In genomic region chr1:7769673-7770412, GRCh38 we compare ENCODE assay signal across 12 cellular contexts. TPM values are rescaled to one million over a fixed set of nuclear protein-coding genes. Genes with fewer than 3 reads are reported as not detected.
DNase-seq lines count a peak whose midpoint lies in the region; ATAC-seq, FAIRE-seq and TF ChIP-seq lines count a peak whose summit lies in the region.
"Had no signal": no experiment of that assay in that cellular context is flagged by ENCODE, and none has a peak within 500 bp of the region (broad histone marks: within the 10 kb centered on the region; RNA-seq: fewer than 3 reads in every experiment).

No MANE protein-coding gene starts in this region.

- POLR2A ChIA-PET in K562 (lab: Yijun Ruan, JAX): interaction anchor here (0.5 to 1.1 kb wide), 5 partner anchors 9 to 491 kb away, joined by 3 to 4 read pairs (median 3); no protein-coding TSS in a partner anchor

- peak overlapping the region; percentile 90 for H3K4me3 ChIP-seq in K562
- peak overlapping the region; percentile 85 for H3K4me3 ChIP-seq in psoas muscle

- no peak; a peak in 1 of 6 replicates for TF ChIP-seq CTCF in K562 (IDR thresholded peaks at IDR 0.05 in 2 of 3, conservative IDR thresholded peaks at IDR 0.05 in 1 of 3; ENCODE audit: insufficient read depth in 2 of 3, low read depth in 1 of 3, low read length in 3 of 3)
- no peak for TF ChIP-seq CTCF in psoas muscle (IDR thresholded peaks at IDR 0.05)

- peak overlapping the region; percentile 94 for H2AFZ ChIP-seq in K562 (ENCODE audit: low read depth, low read length)

- H3K79me2 ChIP-seq in K562 (ENCODE audit: control insufficient read depth, insufficient read depth, low read length): peaks cover 38% of the 10 kb centered on the region

- no peaks in the 10 kb centered on the region for H3K9me1 ChIP-seq in K562 (ENCODE audit: control insufficient read depth, insufficient read depth, low read length)

- H3K9me3 ChIP-seq in K562 (replicated peaks; ENCODE audit: control insufficient read depth, insufficient read depth, low read depth, low read length) (no peaks in the 10 kb centered on the region), psoas muscle (no peaks in the 10 kb centered on the region)
- H3K9me3 ChIP-seq: transverse colon had no signal

- CTCF ChIA-PET in K562 (lab: Yijun Ruan, JAX; ENCODE audit: low intra/inter-chr PET ratio): no interaction called here

- no peak for TF ChIP-seq RAD21 in K562 (CRISPR knock-in tag; conservative IDR thresholded peaks at IDR 0.05 in 1 of 2, IDR thresholded peaks at IDR 0.05 in 1 of 2)

- H4K20me1 ChIP-seq in K562 (replicated peaks; ENCODE audit: control insufficient read depth, insufficient read depth, low read length): no peaks in the 10 kb centered on the region

- peak; percentile 70 for FAIRE-seq in K562 (lab: Jason Lieb, UNC)

- H3K4me1 ChIP-seq in K562 (replicated peaks in 1 of 2; ENCODE audit: control insufficient read depth in 2 of 2, insufficient read depth in 2 of 2, low read length in 2 of 2) (peaks cover 9 to 17% of the 10 kb centered on the region in 2 experiments), psoas muscle (peaks cover 14% of the 10 kb centered on the region)

- in situ Hi-C loops in K562 (cut with MboI): no loop called here

- no peak for TF ChIP-seq POLR2A in K562 (conservative IDR thresholded peaks at IDR 0.05)

- TF ChIP-seq EP300 in K562 (IDR thresholded peaks at IDR 0.05; ENCODE audit: low read length): peak; percentile 42; the same call in 1 of the 2 replicates

- BruUV-seq in K562 (replicated peaks; lab: Mats Ljungman, UMichigan): no TSS peak

- H3K36me3 Mint-ChIP-seq in T-helper 2 cell treated with Interferon-gamma antibody and Interleukin-4, amounts not matched to agents 5 μg/mL and 100 μg/mL, for 36 hours (ENCODE audit: low read depth): peaks cover 17% of the 10 kb centered on the region
- peaks cover 5% of the 10 kb centered on the region for H3K36me3 Mint-ChIP-seq in IgD-negative memory B cell

- peak overlapping the region in 1 of 2 experiments; percentile 79; a peak in 2 of 4 replicates for H3K9ac ChIP-seq in K562 (ENCODE audit: insufficient read depth in 1 of 2, low read depth in 2 of 2, low read length in 2 of 2)

- H3K27ac ChIP-seq in K562 (ENCODE audit: extremely low read depth, low read depth, low read length): peak overlapping the region; percentile 82; the same call in 2 of the 3 replicates
- H3K27ac ChIP-seq in psoas muscle: peak overlapping the region; percentile 95

- peaks cover 47% of the 10 kb centered on the region for H3K27me3 Mint-ChIP-seq in T-helper 2 cell treated with Interferon-gamma antibody and Interleukin-4, amounts not matched to agents 5 μg/mL and 100 μg/mL, for 36 hours (ENCODE audit: low read depth)
- H3K27me3 Mint-ChIP-seq in IgD-negative memory B cell: no peaks in the 10 kb centered on the region

- H3K4me1 Mint-ChIP-seq in T-helper 2 cell treated with Interferon-gamma antibody and Interleukin-4, amounts not matched to agents 5 μg/mL and 100 μg/mL, for 36 hours (ENCODE audit: low read depth): peaks cover 15% of the 10 kb centered on the region
- peaks cover 9 to 25% (median 23%) of the 10 kb centered on the region in 3 donors for H3K4me1 Mint-ChIP-seq in IgD-negative memory B cell

- H3K27me3 ChIP-seq in K562 (ENCODE audit: control insufficient read depth in 2 of 2, insufficient read depth in 2 of 2, low read length in 2 of 2): peaks cover 0 to 4% of the 10 kb centered on the region in 2 experiments; a peak in 2 of 5 replicates
- no peaks in the 10 kb centered on the region for H3K27me3 ChIP-seq in psoas muscle (ENCODE audit: insufficient read depth in 3 of 3, low read length in 2 of 3)
- H3K27me3 ChIP-seq: transverse colon had no signal

- peak overlapping the region; percentile 99 for H3K4me2 ChIP-seq in K562 (ENCODE audit: insufficient read depth, low read length)

- ATAC-seq in K562: peak; percentile 51
- ATAC-seq in psoas muscle: no peak
- no peak for ATAC-seq in HG03196 (IDR thresholded peaks at IDR 0.05; ENCODE audit: unreplicated experiment)

- WGBS in K562 (ENCODE audit: insufficient coverage, low coverage, missing lambda C conversion rate): 23% methylated on average over 12 of the region's 12 CpGs
- WGBS in psoas muscle, 3 donors: 90 to 92% (median 90%) methylated on average over 12 of the region's 12 CpGs

- no peak for DNase-seq in T-helper 2 cell treated with Interferon-gamma antibody and Interleukin-4, amounts not matched to agents 5 μg/mL and 100 μg/mL, for 36 hours (ENCODE audit: low spot score)
- no peak for DNase-seq in T-helper 2 cell
- peak; percentile 50 to 73 (median 60) for DNase-seq in K562 (ENCODE audit: extremely low read depth in 1 of 4, low spot score in 3 of 4)
- no peak for DNase-seq in psoas muscle
- DNase-seq in mesenteric fat pad (ENCODE audit: low spot score): no peak
- no peak for DNase-seq in NCI-H82 (lab: John Stamatoyannopoulos, UW)
- DNase-seq: activated CD4-positive, CD25-positive, alpha-beta regulatory T cell treated with anti-CD3 and anti-CD28 coated beads, Interleukin-2, amount 50 U/mL, for 72 hours; NCI-H1048; NCI-H748 treated with DMSO at 0.1 percent for 48 hours; transverse colon had no signal

- H3K36me3 ChIP-seq in K562 (ENCODE audit: control insufficient read depth, insufficient read depth, low read length) (peaks cover 22% of the 10 kb centered on the region), psoas muscle (ENCODE audit: insufficient read depth in 1 of 2, low read depth in 1 of 2) (peaks cover 8 to 21% of the 10 kb centered on the region in 2 donors)
- H3K36me3 ChIP-seq: transverse colon had no signal

- intact Hi-C loops in K562 (cut with micrococcal nuclease): no loop called here
- intact Hi-C loops in psoas muscle (cut with DNase I): no loop called here

- no peaks in the 10 kb centered on the region for H3K9me3 Mint-ChIP-seq in T-helper 2 cell treated with Interferon-gamma antibody and Interleukin-4, amounts not matched to agents 5 μg/mL and 100 μg/mL, for 36 hours
- H3K9me3 Mint-ChIP-seq in IgD-negative memory B cell: no peaks in the 10 kb centered on the region

- peak overlapping the region; percentile 4 for H3K4me3 Mint-ChIP-seq in T-helper 2 cell treated with Interferon-gamma antibody and Interleukin-4, amounts not matched to agents 5 μg/mL and 100 μg/mL, for 36 hours
- peak overlapping the region; percentile 1 to 97 (median 55) for H3K4me3 Mint-ChIP-seq in IgD-negative memory B cell

- H3K27ac Mint-ChIP-seq in T-helper 2 cell treated with Interferon-gamma antibody and Interleukin-4, amounts not matched to agents 5 μg/mL and 100 μg/mL, for 36 hours: no peak overlapping the region
- peak overlapping the region in 1 of 3 donors; percentile 40 for H3K27ac Mint-ChIP-seq in IgD-negative memory B cell

TF ChIP-seq in K562, 482 proteins besides CTCF, POLR2A, EP300 and RAD21 (continues in another document):
- peak; percentile 56 for TF ChIP-seq TCF3 (CRISPR knock-in tag; IDR thresholded peaks at IDR 0.05)
- TF ChIP-seq EHMT2 (IDR thresholded peaks at IDR 0.05): peak; percentile 66; the same call in 1 of the 2 replicates

RNA-seq across cellular contexts. Expression of gene VAMP3, which starts 1.3 kb away (rescaled TPM):
- polyA plus RNA-seq in IgD-negative memory B cell (29.3 TPM), K562 (2011; rRNA removed) (68.8 and 71.3 TPM in 2 replicates), K562 (2014; fragmentation: Illumina TruSeq; extraction: Trizol) (52.3 and 61.3 TPM in 2 replicates), K562 (2014; fragmentation: Nextera tagmentation; extraction: Ambion mirVana) (10 to 100 TPM; 27.1 to 43.2 TPM), K562 (2014; rRNA removed) (39.1 and 45.2 TPM in 2 replicates), psoas muscle (10 to 100 TPM; 35.0 to 68.7 (median 48.1) TPM)
- 24.9 and 56.1 TPM in 2 replicates for total RNA-seq in K562 (2011; cell fraction: chromatin; rRNA removed; ENCODE audit: low replicate concordance)
- total RNA-seq in K562 (2011; cell fraction: nucleolus; rRNA removed): 24.0 and 34.6 TPM in 2 replicates
- 40.5 and 49.5 TPM in 2 replicates for total RNA-seq in K562 (2011; cell fraction: nucleoplasm; rRNA removed)
- total RNA-seq in K562 (2014; rRNA removed) (31.9 and 39.4 TPM in 2 replicates), K562 (2014; rRNA removed; fragmentation: Illumina TruSeq; extraction: Trizol) (58.0 and 64.7 TPM in 2 replicates), K562 (2015; rRNA removed; fragmentation: Illumina TruSeq; extraction: Trizol) (53.9 and 61.4 TPM in 2 replicates), K562 (2021) (47.5 and 48.3 TPM in 2 replicates), psoas muscle (10 to 100 TPM; 54.3 to 71.6 (median 66.8) TPM), mesenteric fat pad (114 TPM)
- 22.2 and 44.4 TPM in 2 replicates for polyA plus RNA-seq in K562 (2011; cell fraction: cytosol; rRNA removed)
- polyA plus RNA-seq in K562 (2011; cell fraction: nucleus; rRNA removed): 30.6 and 47.7 TPM in 2 replicates
- polyA plus RNA-seq in K562 (2012): 34.8 and 38.3 TPM in 2 replicates
- polyA minus RNA-seq in K562 (2011; rRNA and poly(A)+ RNA removed): 51.4 and 53.4 TPM in 2 replicates
- 27.1 and 29.0 TPM in 2 replicates for polyA minus RNA-seq in K562 (2011; cell fraction: cytosol; rRNA and poly(A)+ RNA removed)
- 13.9 and 26.5 TPM in 2 replicates for polyA minus RNA-seq in K562 (2011; cell fraction: nucleus; rRNA and poly(A)+ RNA removed)

RNA-seq across cellular contexts. Expression of gene PER3, which starts 14.2 kb away (rescaled TPM):
- polyA plus RNA-seq in IgD-negative memory B cell (1.4 TPM), K562 (2011; rRNA removed) (18.9 and 22.5 TPM in 2 replicates), K562 (2014; fragmentation: Illumina TruSeq; extraction: Trizol) (16.3 and 18.7 TPM in 2 replicates), K562 (2014; fragmentation: Nextera tagmentation; extraction: Ambion mirVana) (10 to 100 TPM; 12.0 to 14.6 TPM), K562 (2014; rRNA removed) (14.0 and 16.5 TPM in 2 replicates), psoas muscle (1 to 10 TPM; 1.4 to 2.0 (median 1.8) TPM)
- 15.2 and 32.2 TPM in 2 replicates for total RNA-seq in K562 (2011; cell fraction: chromatin; rRNA removed; ENCODE audit: low replicate concordance)
- 6.7 and 10.0 TPM in 2 replicates for total RNA-seq in K562 (2011; cell fraction: nucleolus; rRNA removed)
- total RNA-seq in K562 (2011; cell fraction: nucleoplasm; rRNA removed): 16.4 and 18.2 TPM in 2 replicates
- total RNA-seq in K562 (2014; rRNA removed) (11.9 and 12.9 TPM in 2 replicates), K562 (2014; rRNA removed; fragmentation: Illumina TruSeq; extraction: Trizol) (18.4 and 19.7 TPM in 2 replicates), K562 (2015; rRNA removed; fragmentation: Illumina TruSeq; extraction: Trizol) (14.1 and 14.2 TPM in 2 replicates), K562 (2021) (15.7 and 16.8 TPM in 2 replicates), psoas muscle (10 to 100 TPM in 3 of 4 donors, 1 to 10 TPM in 1; 4.8 to 15.1 (median 10.5) TPM), mesenteric fat pad (7.4 TPM)
- polyA plus RNA-seq in K562 (2011; cell fraction: cytosol; rRNA removed): 13.3 and 14.8 TPM in 2 replicates
- polyA plus RNA-seq in K562 (2011; cell fraction: nucleus; rRNA removed): 8.9 and 10.3 TPM in 2 replicates
- polyA plus RNA-seq in K562 (2012): 8.3 and 8.9 TPM in 2 replicates
- 28.5 and 35.0 TPM in 2 replicates for polyA minus RNA-seq in K562 (2011; rRNA and poly(A)+ RNA removed)
- 12.8 and 15.0 TPM in 2 replicates for polyA minus RNA-seq in K562 (2011; cell fraction: cytosol; rRNA and poly(A)+ RNA removed)
- polyA minus RNA-seq in K562 (2011; cell fraction: nucleus; rRNA and poly(A)+ RNA removed): 5.7 and 9.9 TPM in 2 replicates

Comparison
In these comparisons a context has a peak if more than half of its experiments do, and no peak if none do; other contexts are left out.
1. DNase-seq: peak in K562 (4 of 4); none in T-helper 2 cell treated with Interferon-gamma antibody and Interleukin-4, amounts not matched to agents 5 μg/mL and 100 μg/mL, for 36 hours (single experiment), T-helper 2 cell (0 of 5), psoas muscle (0 of 2), mesenteric fat pad (single experiment) and NCI-H82 (single experiment).